ENCODE assay signal across 16 cellular contexts in genomic region chr7:74029991-74030415, GRCh38. TPM values are rescaled to one million over a fixed set of nuclear protein-coding genes. Genes with fewer than 3 reads are reported as not detected.
DNase-seq lines count a peak whose midpoint lies in the region; ATAC-seq, FAIRE-seq and TF ChIP-seq lines count a peak whose summit lies in the region.
"Had no signal": no experiment of that assay in that cellular context is flagged by ENCODE, and none has a peak within 500 bp of the region (broad histone marks: within the 10 kb centered on the region; RNA-seq: fewer than 3 reads in every experiment).

No MANE protein-coding gene starts in this region.

- WGBS in lung, 2 donors, result 25 to 29% methylated on average over 8 of the region's 8 CpGs
- WGBS in spleen, 5 donors, result 26 to 36% (median 32%) methylated on average over 5 to 8 of the region's 8 CpGs

- TF ChIP-seq POLR2A in GM12891 (IDR thresholded peaks at IDR 0.05; ENCODE audit: low read depth, low read length) (no peak), spleen (IDR thresholded peaks at IDR 0.05) (no peak)

- H3K27ac ChIP-seq in lung (ENCODE audit: low read depth in 1 of 2, low read length in 1 of 2) (peak overlapping the region in 1 of 2 donors; percentile 50), spleen (peak overlapping the region in 5 of 8 donors; percentile 39 to 78 (median 53))
- H3K27ac ChIP-seq: HL-60 had no signal

- H3K4me3 ChIP-seq in adipocyte (ENCODE audit: low read length) (peak overlapping the region; percentile 84), lung (peak overlapping the region; percentile 34), spleen (peak overlapping the region in 6 of 8 donors; percentile 38 to 64 (median 47))

- ATAC-seq in lung (ENCODE audit: insufficient read depth, low FRiP score), result no peak
- ATAC-seq: effector memory CD8-positive, alpha-beta T cell had no signal

- H3K27ac Mint-ChIP-seq in activated CD4-positive, alpha-beta T cell treated with anti-CD3 and anti-CD28 coated beads, Interleukin-2, amount 10 ng/mL, durations not matched to agents 7 days and 5 days, result no peak overlapping the region
- H3K27ac Mint-ChIP-seq: effector memory CD8-positive, alpha-beta T cell had no signal

- H3K27me3 Mint-ChIP-seq in activated CD4-positive, alpha-beta T cell treated with anti-CD3 and anti-CD28 coated beads, Interleukin-2, amount 10 ng/mL, durations not matched to agents 7 days and 5 days, result peaks cover 46% of the 10 kb centered on the region

- CTCF ChIA-PET in activated CD4-positive, alpha-beta T cell treated with anti-CD3 and anti-CD28 coated beads, Interleukin-2, amount 10 ng/mL, durations not matched to agents 7 days and 5 days (lab: Charles Lee), result interaction anchor here (0.7 kb wide), 2 partner anchors 8 to 18 kb away, joined by 3 read pairs; no protein-coding TSS in a partner anchor

- H3K36me3 ChIP-seq in adipocyte (ENCODE audit: control insufficient read depth, insufficient read depth, low read length, severe bottlenecking), result peaks cover 4% of the 10 kb centered on the region
- no peaks in the 10 kb centered on the region for H3K36me3 ChIP-seq in lung (ENCODE audit: control insufficient read depth in 2 of 2, insufficient read depth in 2 of 2, low read length in 2 of 2)
- no peaks in the 10 kb centered on the region for H3K36me3 ChIP-seq in spleen
- H3K36me3 ChIP-seq: adrenal gland had no signal

- H3K27me3 ChIP-seq in adipocyte (replicated peaks; ENCODE audit: control insufficient read depth, insufficient read depth, low read length) (no peaks in the 10 kb centered on the region), lung (ENCODE audit: control insufficient read depth, insufficient read depth) (no peaks in the 10 kb centered on the region), spleen (replicated peaks in 1 of 7) (peaks cover 0 to 63% (median 25%) of the 10 kb centered on the region in 7 donors)

- H3K4me3 Mint-ChIP-seq in activated CD4-positive, alpha-beta T cell treated with anti-CD3 and anti-CD28 coated beads, Interleukin-2, amount 10 ng/mL, durations not matched to agents 7 days and 5 days, result no peak overlapping the region
- H3K4me3 Mint-ChIP-seq: effector memory CD8-positive, alpha-beta T cell had no signal

- H3K4me1 ChIP-seq in adipocyte (ENCODE audit: control insufficient read depth, insufficient read depth, low read length) (peaks cover 73% of the 10 kb centered on the region), lung (ENCODE audit: control insufficient read depth in 2 of 2, insufficient read depth in 2 of 2, low read length in 2 of 2) (peaks cover 0 to 12% of the 10 kb centered on the region in 2 donors), spleen (peaks cover 11 to 86% (median 49%) of the 10 kb centered on the region in 6 donors)

- no peaks in the 10 kb centered on the region for H3K36me3 Mint-ChIP-seq in activated CD4-positive, alpha-beta T cell treated with anti-CD3 and anti-CD28 coated beads, Interleukin-2, amount 10 ng/mL, durations not matched to agents 7 days and 5 days (ENCODE audit: low read depth)

- no peak for DNase-seq in GM12891 (ENCODE audit: insufficient read length, low spot score)
- DNase-seq in adipocyte (ENCODE audit: low read depth), result no peak
- DNase-seq in lung (ENCODE audit: low spot score), result no peak
- no peak for DNase-seq in spleen
- DNase-seq in stimulated activated naive CD4-positive, alpha-beta T cell (lab: John Stamatoyannopoulos, UW), result no peak
- no peak for DNase-seq in NCI-H748 treated with DMSO at 0.1 percent for 48 hours (lab: John Stamatoyannopoulos, UW)
- no peak for DNase-seq in activated CD4-positive, CD25-positive, alpha-beta regulatory T cell (lab: John Stamatoyannopoulos, UW)
- no peak for DNase-seq in activated CD4-positive, alpha-beta T cell treated with anti-CD3 and anti-CD28 coated beads, Interleukin-2, amount 10 ng/mL, durations not matched to agents 7 days and 5 days
- DNase-seq: COR-L47; effector memory CD8-positive, alpha-beta T cell; NCI-H1436; stimulated activated CD4-positive, alpha-beta T cell treated with anti-CD3 and anti-CD28 coated beads, Interleukin-4, amount 100 ng/mL, for 1 hour had no signal

- peak overlapping the region; percentile 81 for H3K9ac ChIP-seq in adipocyte (ENCODE audit: low read length)

- POLR2A ChIA-PET in activated CD4-positive, alpha-beta T cell treated with anti-CD3 and anti-CD28 coated beads, Interleukin-2, amount 10 ng/mL, durations not matched to agents 7 days and 5 days (lab: Charles Lee), result no interaction called here

- no peaks in the 10 kb centered on the region for H3K4me1 Mint-ChIP-seq in activated CD4-positive, alpha-beta T cell treated with anti-CD3 and anti-CD28 coated beads, Interleukin-2, amount 10 ng/mL, durations not matched to agents 7 days and 5 days

- H3K9me3 Mint-ChIP-seq in activated CD4-positive, alpha-beta T cell treated with anti-CD3 and anti-CD28 coated beads, Interleukin-2, amount 10 ng/mL, durations not matched to agents 7 days and 5 days, result no peaks in the 10 kb centered on the region
- H3K9me3 Mint-ChIP-seq: effector memory CD8-positive, alpha-beta T cell had no signal

- FAIRE-seq in GM12891 (lab: Jason Lieb, UNC), result peak; percentile 26

- intact Hi-C loops in spleen (cut with DNase I; ENCODE audit: low total_unique reads), result loop anchor here (5.0 kb wide), 1 partner anchor 163 kb away; no protein-coding TSS in a partner anchor

- H3K9me3 ChIP-seq in adipocyte (ENCODE audit: control insufficient read depth, low read length) (no peaks in the 10 kb centered on the region), lung (ENCODE audit: control insufficient read depth in 2 of 2, insufficient read depth in 1 of 2, low read length in 1 of 2) (no peaks in the 10 kb centered on the region), spleen (no peaks in the 10 kb centered on the region)
- H3K9me3 ChIP-seq: adrenal gland had no signal

- TF ChIP-seq CTCF in lung (IDR thresholded peaks at IDR 0.05; ENCODE audit: control extremely low read depth, extremely low read depth), result no peak
- TF ChIP-seq CTCF in spleen (IDR thresholded peaks at IDR 0.05 in 8 of 11, conservative IDR thresholded peaks at IDR 0.05 in 3 of 11), result no peak

TF ChIP-seq in GM12891, 5 proteins besides CTCF, POLR2A, EP300 and RAD21:
- no peak for TF ChIP-seq SPI1 (IDR thresholded peaks at IDR 0.05; ENCODE audit: low read depth, low read length)

RNA-seq across cellular contexts. Expression of gene ELN, which starts 2.0 kb away (rescaled TPM):
- polyA plus RNA-seq in GM12891 (2012; ENCODE audit: low read depth, missing spikeins), result not detected
- 100 to 1,000 TPM; 149 to 274 TPM for total RNA-seq in lung
- 10 to 100 TPM; 60.4 to 99.5 TPM for polyA plus RNA-seq in lung
- 10 to 100 TPM; 11.7 to 94.7 (median 38.6) TPM for total RNA-seq in spleen
- 10 to 100 TPM; 11.1 to 65.9 (median 24.7) TPM for polyA plus RNA-seq in spleen
- not detected for total RNA-seq in activated CD4-positive, alpha-beta T cell treated with anti-CD3 and anti-CD28 coated beads, Interleukin-2, amount 10 ng/mL, durations not matched to agents 7 days and 5 days
- total RNA-seq: T-helper 2 cell treated with Interferon-gamma antibody and Interleukin-4, amounts not matched to agents 100 ng/mL and 5 ng/mL, for 36 hours had no signal
- polyA plus RNA-seq: neural cell had no signal

RNA-seq across cellular contexts. Expression of gene LIMK1, which starts 53.6 kb away (rescaled TPM):
- 29.8 TPM for polyA plus RNA-seq in GM12891 (2012; ENCODE audit: low read depth, missing spikeins)
- total RNA-seq in lung, result 10 to 100 TPM; 11.2 to 41.0 TPM
- polyA plus RNA-seq in lung, result 10 to 100 TPM; 14.0 to 20.5 TPM
- total RNA-seq in spleen, result 10 to 100 TPM; 33.1 to 45.8 (median 41.0) TPM
- 10 to 100 TPM; 15.2 to 24.6 (median 15.2) TPM for polyA plus RNA-seq in spleen
- total RNA-seq in activated CD4-positive, alpha-beta T cell treated with anti-CD3 and anti-CD28 coated beads, Interleukin-2, amount 10 ng/mL, durations not matched to agents 7 days and 5 days, result 10 to 100 TPM; 16.0 to 16.2 TPM

Comparison
In these comparisons a context has a peak if more than half of its experiments do, and no peak if none do; other contexts are left out.
1. H3K4me3 ChIP-seq: peak in every context shown above with its lines; median percentile 84 in adipocyte; 47 in spleen; 34 in lung.
2. RNA of gene ELN, which starts 2.0 kb away (total RNA-seq): 149 to 274 TPM in lung and 11.7 to 94.7 TPM in spleen; not detected in activated CD4-positive, alpha-beta T cell treated with anti-CD3 and anti-CD28 coated beads, Interleukin-2, amount 10 ng/mL, durations not matched to agents 7 days and 5 days; every median in the first group is over 10 times any median in the second.